8 cellular contexts compared by ENCODE assay signal in genomic region chr12:118375348-118375747, GRCh38. TPM values are rescaled to one million over a fixed set of nuclear protein-coding genes. Genes with fewer than 3 reads are reported as not detected.
DNase-seq lines count a peak whose midpoint lies in the region; ATAC-seq and TF ChIP-seq lines count a peak whose summit lies in the region.

No MANE protein-coding gene starts in this region.

- H3K4me1 Mint-ChIP-seq in IgD-negative memory B cell (peaks cover 27 to 38% (median 36%) of the 10 kb centered on the region in 3 donors), neural crest cell (peaks cover 40% of the 10 kb centered on the region)

- H3K4me3 Mint-ChIP-seq in IgD-negative memory B cell (peak overlapping the region in 3 of 4 donors; percentile 45 to 98 (median 91)), neural crest cell (peak overlapping the region; percentile 93)

- peak overlapping the region; percentile 93 for H3K4me3 ChIP-seq in AG10803 (ENCODE audit: low read length)
- H3K4me3 ChIP-seq in colonic mucosa: no peak overlapping the region

- TF ChIP-seq CTCF in AG10803 (conservative IDR thresholded peaks at IDR 0.05; ENCODE audit: low read length) (no peak), colonic mucosa (IDR thresholded peaks at IDR 0.05) (no peak), neural crest cell (conservative IDR thresholded peaks at IDR 0.05) (no peak)

- H3K36me3 Mint-ChIP-seq in IgD-negative memory B cell: peaks cover 4% of the 10 kb centered on the region
- H3K36me3 Mint-ChIP-seq in neural crest cell (ENCODE audit: low read depth): no peaks in the 10 kb centered on the region

- intact Hi-C loops in colonic mucosa (cut with DNase I): loop anchor here (5.0 kb wide), 1 partner anchor 253 kb away; no protein-coding TSS in a partner anchor

- no peaks in the 10 kb centered on the region for H3K36me3 ChIP-seq in colonic mucosa

- H3K9me3 ChIP-seq in colonic mucosa: no peaks in the 10 kb centered on the region

- H3K4me1 ChIP-seq in colonic mucosa: no peaks in the 10 kb centered on the region

- DNase-seq in AG10803 (ENCODE audit: low read depth): no peak
- DNase-seq in colonic mucosa: no peak
- DNase-seq in neural crest cell (ENCODE audit: low read depth, low spot score): no peak
- DNase-seq in COLO829 (ENCODE audit: low spot score): no peak
- DNase-seq in cortex of kidney (lab: John Stamatoyannopoulos, UW): no peak
- DNase-seq in AG08395 (ENCODE audit: low spot score): no peak

- no peaks in the 10 kb centered on the region for H3K27me3 ChIP-seq in colonic mucosa

- ATAC-seq in HG02885 (IDR thresholded peaks at IDR 0.05; ENCODE audit: poor library complexity, unreplicated experiment): no peak

- peak overlapping the region; percentile 93 for H3K27ac ChIP-seq in colonic mucosa

- H3K9ac ChIP-seq in colonic mucosa (ENCODE audit: low read depth in 2 of 2, low read length in 2 of 2): no peak overlapping the region

- H3K9me3 Mint-ChIP-seq in IgD-negative memory B cell: no peaks in the 10 kb centered on the region
- no peaks in the 10 kb centered on the region for H3K9me3 Mint-ChIP-seq in neural crest cell

- H3K27me3 Mint-ChIP-seq in IgD-negative memory B cell (peaks cover 6% of the 10 kb centered on the region), neural crest cell (ENCODE audit: low read depth) (peaks cover 26% of the 10 kb centered on the region)

- peak overlapping the region in 2 of 3 donors; percentile 99 to 100 for H3K27ac Mint-ChIP-seq in IgD-negative memory B cell
- no peak overlapping the region for H3K27ac Mint-ChIP-seq in neural crest cell (ENCODE audit: unreplicated experiment)

RNA-seq across cellular contexts. Expression of gene SUDS3, which starts 1.0 kb away (rescaled TPM):
- polyA plus RNA-seq in IgD-negative memory B cell: 17.8 TPM
- total RNA-seq in colonic mucosa: 10 to 100 TPM; 42.0 to 51.8 TPM
- 44.8 and 50.7 TPM in 2 replicates for total RNA-seq in neural crest cell

RNA-seq across cellular contexts. Expression of gene TAOK3, which starts 2.6 kb away (rescaled TPM):
- 107 TPM for polyA plus RNA-seq in IgD-negative memory B cell
- total RNA-seq in colonic mucosa (10 to 100 TPM; 39.5 to 50.5 TPM), neural crest cell (13.4 and 15.2 TPM in 2 replicates)
